In genomic region chr9:106438928-106439327, GRCh38 we compare ENCODE assay signal across 27 cellular contexts.
DNase-seq lines count a peak whose midpoint lies in the region; ATAC-seq, FAIRE-seq and TF ChIP-seq lines count a peak whose summit lies in the region.
"Had no signal": no experiment of that assay in that cellular context is flagged by ENCODE, and none has a peak within 500 bp of the region (broad histone marks: within the 10 kb centered on the region; RNA-seq: fewer than 3 reads in every experiment).

No MANE protein-coding gene starts in this region.

- H3K27ac ChIP-seq in GM23338 (ENCODE audit: low read depth) (no peak overlapping the region), sigmoid colon (no peak overlapping the region)
- H3K27ac ChIP-seq: GM23248, KMS-11 had no signal

- H2AFZ ChIP-seq in GM23338: peak overlapping the region; percentile 80
- H2AFZ ChIP-seq: GM23248 had no signal

- no peaks in the 10 kb centered on the region for H3K36me3 ChIP-seq in GM23338 (ENCODE audit: insufficient read depth)
- no peaks in the 10 kb centered on the region for H3K36me3 ChIP-seq in bronchial epithelial cell (ENCODE audit: control insufficient read depth, insufficient read depth, low read length)
- H3K36me3 ChIP-seq in sigmoid colon: no peaks in the 10 kb centered on the region

- no peak for FAIRE-seq in bronchial epithelial cell (lab: Jason Lieb, UNC)
- FAIRE-seq: G401.6, GM18507 had no signal

- no peaks in the 10 kb centered on the region for H3K9me3 ChIP-seq in sigmoid colon

- H3K4me1 Mint-ChIP-seq in GM23338: peaks cover 12% of the 10 kb centered on the region
- H3K4me1 Mint-ChIP-seq in mesothelial cell of epicardium: peaks cover 25% of the 10 kb centered on the region
- H3K4me1 Mint-ChIP-seq: activated CD4-positive, alpha-beta T cell treated with anti-CD3 and anti-CD28 coated beads for 36 hours had no signal

- H3K27me3 Mint-ChIP-seq in GM23338 (ENCODE audit: insufficient read depth, low read depth, poor library complexity): peaks cover 3% of the 10 kb centered on the region
- H3K27me3 Mint-ChIP-seq in mesothelial cell of epicardium (ENCODE audit: low read depth): no peaks in the 10 kb centered on the region
- H3K27me3 Mint-ChIP-seq: activated CD4-positive, alpha-beta T cell treated with anti-CD3 and anti-CD28 coated beads for 36 hours; naive thymus-derived CD4-positive, alpha-beta T cell had no signal

- no peak overlapping the region for H3K4me2 ChIP-seq in GM23338
- H3K4me2 ChIP-seq: KMS-11 had no signal

- ATAC-seq in GM23338: no peak
- ATAC-seq: activated CD4-positive, alpha-beta T cell treated with anti-CD3 and anti-CD28 coated beads for 36 hours; activated T-cell treated with anti-CD3 and anti-CD28 coated beads, Interleukin-2, amount 50 U/mL, for 4 hours; naive thymus-derived CD4-positive, alpha-beta T cell; Panc1 had no signal

- H3K9me2 ChIP-seq in GM23338 (ENCODE audit: insufficient read depth): 0 out of 2 replicates have a peak, but pooled peaks cover 3% of the 10 kb centered on the region

- H3K4me1 ChIP-seq in GM23338 (ENCODE audit: insufficient read depth) (peaks cover 12% of the 10 kb centered on the region; the same call in 1 of the 2 replicates), sigmoid colon (peaks cover 0 to 7% (median 0%) of the 10 kb centered on the region in 4 donors)

- TF ChIP-seq POLR2A in lower leg skin (IDR thresholded peaks at IDR 0.05) (no peak), sigmoid colon (IDR thresholded peaks at IDR 0.05) (no peak)

- intact Hi-C loops in lower leg skin (cut with DNase I; ENCODE audit: low total_unique reads) (no loop called here), sigmoid colon (cut with DNase I) (no loop called here)

- no peak for TF ChIP-seq EP300 in sigmoid colon (IDR thresholded peaks at IDR 0.05)

- H3K27me3 ChIP-seq in GM23338 (ENCODE audit: insufficient read depth) (no peaks in the 10 kb centered on the region), bronchial epithelial cell (ENCODE audit: control insufficient read depth, insufficient read depth, low read length) (no peaks in the 10 kb centered on the region), sigmoid colon (no peaks in the 10 kb centered on the region)

- peaks cover 23% of the 10 kb centered on the region for H3K9me3 Mint-ChIP-seq in GM23338
- H3K9me3 Mint-ChIP-seq in mesothelial cell of epicardium: peaks cover 23% of the 10 kb centered on the region

- H3K36me3 Mint-ChIP-seq in GM23338 (ENCODE audit: low read depth) (peaks cover 32% of the 10 kb centered on the region), mesothelial cell of epicardium (peaks cover 3% of the 10 kb centered on the region)
- H3K36me3 Mint-ChIP-seq: CD14-positive monocyte had no signal

- peak; percentile 40 for DNase-seq in Daoy (ENCODE audit: low read depth)
- peak; percentile 5 for DNase-seq in GM23338 (ENCODE audit: low spot score)
- peak; percentile 2 for DNase-seq in bronchial epithelial cell (ENCODE audit: low read depth)
- no peak for DNase-seq in mesothelial cell of epicardium (ENCODE audit: low spot score in 2 of 2, unreplicated experiment in 2 of 2)
- no peak for DNase-seq in lower leg skin (ENCODE audit: low spot score in 2 of 2)
- DNase-seq in SW 1271 (lab: John Stamatoyannopoulos, UW): no peak
- DNase-seq in sigmoid colon: no peak
- DNase-seq: activated CD4-positive, alpha-beta T cell treated with anti-CD3 and anti-CD28 coated beads for 36 hours; activated CD8-positive, alpha-beta memory T cell treated with anti-CD3 and anti-CD28 coated beads for 24 hours; activated naive CD4-positive, alpha-beta T cell; activated T-cell treated with anti-CD3 and anti-CD28 coated beads, Interleukin-2, amount 50 U/mL, for 4 hours; cerebellar nuclear complex; GM23248; head of caudate nucleus; kidney glomerular epithelial cell; mesenchymal stem cell; naive thymus-derived CD4-positive, alpha-beta T cell; NCI-H526 treated with DMSO at 0.1 percent for 48 hours; stimulated activated CD4-positive, alpha-beta T cell treated with anti-CD3 and anti-CD28 coated beads, Interleukin-12 subunit alpha, Interleukin-12 subunit beta, amount 100 ng/mL, for 4 hours; stimulated activated CD4-positive, alpha-beta T cell treated with anti-CD3 and anti-CD28 coated beads, Interleukin-4, amount 100 ng/mL, for 24 hours; stimulated activated naive CD4-positive, alpha-beta T cell treated with Interleukin-2 at 50 U/mL for 16 hours; T-helper 2 cell had no signal

- H3K4me3 ChIP-seq in GM23338: no peak overlapping the region
- no peak overlapping the region for H3K4me3 ChIP-seq in bronchial epithelial cell (ENCODE audit: low read depth, low read length)
- H3K4me3 ChIP-seq in lower leg skin (ENCODE audit: low read depth, poor library complexity, severe bottlenecking): no peak overlapping the region
- H3K4me3 ChIP-seq in sigmoid colon: no peak overlapping the region
- H3K4me3 ChIP-seq: GM23248 had no signal

- H3K4me3 Mint-ChIP-seq in GM23338 (no peak overlapping the region), mesothelial cell of epicardium (no peak overlapping the region)
- H3K4me3 Mint-ChIP-seq: activated CD4-positive, alpha-beta T cell treated with anti-CD3 and anti-CD28 coated beads for 36 hours; activated T-cell treated with anti-CD3 and anti-CD28 coated beads, Interleukin-2, amount 50 U/mL, for 4 hours; naive thymus-derived CD4-positive, alpha-beta T cell had no signal

- 33 to 65% methylated on average over 3 of the region's 3 CpGs for WGBS in lower leg skin, 2 donors
- 78 to 95% methylated on average over 3 of the region's 3 CpGs for WGBS in sigmoid colon, 2 donors

- no peaks in the 10 kb centered on the region for H3F3A ChIP-seq in GM23338 (replicated peaks; ENCODE audit: low read depth)

- no peaks in the 10 kb centered on the region for H4K20me1 ChIP-seq in GM23338 (replicated peaks; ENCODE audit: insufficient read depth)

- no peaks in the 10 kb centered on the region for H3K79me2 ChIP-seq in GM23338 (replicated peaks; ENCODE audit: insufficient read depth)

- 0 out of 2 replicates have a peak overlapping the region, but pooled peaks have one; percentile 33 for H3K27ac Mint-ChIP-seq in GM23338
- H3K27ac Mint-ChIP-seq in mesothelial cell of epicardium: peak overlapping the region; percentile 92
- H3K27ac Mint-ChIP-seq: activated CD4-positive, alpha-beta T cell treated with anti-CD3 and anti-CD28 coated beads for 36 hours; CD14-positive monocyte; naive thymus-derived CD4-positive, alpha-beta T cell had no signal

- TF ChIP-seq CTCF in GM23338 (conservative IDR thresholded peaks at IDR 0.05; ENCODE audit: low read depth in 2 of 2): no peak
- no peak for TF ChIP-seq CTCF in bronchial epithelial cell (IDR thresholded peaks at IDR 0.05; ENCODE audit: insufficient read depth, low read length, severe bottlenecking)
- TF ChIP-seq CTCF in mesothelial cell of epicardium (IDR thresholded peaks at IDR 0.05; ENCODE audit: unreplicated experiment): no peak
- TF ChIP-seq CTCF in lower leg skin (IDR thresholded peaks at IDR 0.05): no peak
- TF ChIP-seq CTCF in sigmoid colon (IDR thresholded peaks at IDR 0.05): no peak

TF ChIP-seq in GM23338, 12 proteins besides CTCF, POLR2A, EP300 and RAD21 (continues in another document):
- TF ChIP-seq EZH2phosphoT487 (IDR thresholded peaks at IDR 0.05; ENCODE audit: unreplicated experiment): no peak
- no peak for TF ChIP-seq JUNB (IDR thresholded peaks at IDR 0.05; ENCODE audit: unreplicated experiment)

Comparison
In these comparisons a context has a peak if more than half of its experiments do, and no peak if none do; other contexts are left out.
1. DNase-seq: peak in Daoy (single experiment), GM23338 (single experiment) and bronchial epithelial cell (single experiment); none in mesothelial cell of epicardium (0 of 2), lower leg skin (0 of 2), SW 1271 (0 of 2) and sigmoid colon (single experiment).